17 cellular contexts compared by ENCODE assay signal in the genomic region with DNA sequence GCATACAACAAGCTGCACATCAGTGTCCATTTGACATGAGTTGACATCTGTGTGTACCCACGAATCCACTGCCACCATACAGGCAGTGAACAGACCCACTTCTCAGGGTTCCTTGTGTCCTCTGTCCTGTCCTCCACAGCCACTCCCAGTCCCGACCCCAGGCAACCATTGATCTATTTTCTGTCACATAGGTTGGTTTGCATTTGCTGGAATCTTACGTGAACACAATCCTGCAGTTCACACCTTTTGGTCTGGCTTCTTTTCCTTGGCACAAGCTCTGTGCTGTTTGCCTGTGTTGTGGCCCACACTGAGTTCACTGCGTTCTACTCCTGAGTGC. TPM values are rescaled to one million over a fixed set of nuclear protein-coding genes. Genes with fewer than 3 reads are reported as not detected.
DNase-seq lines count a peak whose midpoint lies in the region; ATAC-seq, FAIRE-seq and TF ChIP-seq lines count a peak whose summit lies in the region.
"Had no signal": no experiment of that assay in that cellular context is flagged by ENCODE, and none has a peak within 500 bp of the region (broad histone marks: within the 10 kb centered on the region; RNA-seq: fewer than 3 reads in every experiment).

No MANE protein-coding gene starts in this region.

- peaks cover 3 to 22% of the 10 kb centered on the region in 2 experiments; a peak in 2 of 5 replicates for H3K4me1 ChIP-seq in K562 (replicated peaks in 1 of 2; ENCODE audit: control insufficient read depth in 2 of 2, insufficient read depth in 2 of 2, low read length in 2 of 2)
- H3K4me1 ChIP-seq in lower lobe of right lung = peaks cover 8% of the 10 kb centered on the region

- TF ChIP-seq RAD21 in K562 (CRISPR knock-in tag; conservative IDR thresholded peaks at IDR 0.05 in 1 of 2, IDR thresholded peaks at IDR 0.05 in 1 of 2) = no peak

- no TSS peak for BruUV-seq in K562 (replicated peaks; lab: Mats Ljungman, UMichigan)

- intact Hi-C loops in left ventricle myocardium superior (cut with micrococcal nuclease) (no loop called here), left cardiac atrium (cut with DNase I) (no loop called here), K562 (cut with micrococcal nuclease) (no loop called here), lower lobe of right lung (cut with DNase I) (no loop called here)

- no peak for TF ChIP-seq EP300 in K562 (IDR thresholded peaks at IDR 0.05; ENCODE audit: low read length)

- TF ChIP-seq POLR2A in K562 (conservative IDR thresholded peaks at IDR 0.05) = no peak

- no peaks in the 10 kb centered on the region for H3K36me3 ChIP-seq in K562 (ENCODE audit: control insufficient read depth, insufficient read depth, low read length)
- H3K36me3 ChIP-seq in lower lobe of right lung = no peaks in the 10 kb centered on the region

- ATAC-seq in left ventricle myocardium superior (no peak), left cardiac atrium (no peak), K562 (no peak), lower lobe of right lung (no peak), HG02870 (IDR thresholded peaks at IDR 0.05; ENCODE audit: unreplicated experiment) (no peak)
- ATAC-seq: GM12878, HepG2 had no signal

- FAIRE-seq in K562 (lab: Jason Lieb, UNC) = no peak
- FAIRE-seq: A204.1, GM12878, HepG2 had no signal

- no peak overlapping the region for H3K4me3 ChIP-seq in K562
- no peak overlapping the region for H3K4me3 ChIP-seq in lower lobe of right lung
- H3K4me3 ChIP-seq: GM12878 had no signal

- H3K9me3 ChIP-seq in K562 (replicated peaks; ENCODE audit: control insufficient read depth, insufficient read depth, low read depth, low read length) (no peaks in the 10 kb centered on the region), lower lobe of right lung (no peaks in the 10 kb centered on the region)

- no peak overlapping the region for H3K4me2 ChIP-seq in K562 (ENCODE audit: insufficient read depth, low read length)

- no peak overlapping the region for H2AFZ ChIP-seq in K562 (ENCODE audit: low read depth, low read length)

- H4K20me1 ChIP-seq in K562 (replicated peaks; ENCODE audit: control insufficient read depth, insufficient read depth, low read length) = peaks cover 16% of the 10 kb centered on the region

- CTCF ChIA-PET in K562 (lab: Yijun Ruan, JAX; ENCODE audit: low intra/inter-chr PET ratio) = no interaction called here

- POLR2A ChIA-PET in K562 (lab: Yijun Ruan, JAX) = interaction anchor here (0.9 kb wide), 1 partner anchor 17 kb away, joined by 5 read pairs; no protein-coding TSS in a partner anchor

- DNase-seq in left ventricle myocardium superior (peak; percentile 13), left cardiac atrium (no peak), K562 (ENCODE audit: extremely low read depth in 1 of 4, low spot score in 3 of 4) (no peak), lower lobe of right lung (peak; percentile 15), NCI-H2029 (lab: John Stamatoyannopoulos, UW) (no peak), DMS 273 treated with DMSO at 0.1 percent for 48 hours (lab: John Stamatoyannopoulos, UW) (no peak)
- DNase-seq: ACHN; AML-193; CD4-positive, alpha-beta memory T cell; DMS79 treated with DMSO at 0.1 percent for 48 hours; GOT3; H9 had no signal

- TF ChIP-seq CTCF in K562 (IDR thresholded peaks at IDR 0.05 in 2 of 3, conservative IDR thresholded peaks at IDR 0.05 in 1 of 3; ENCODE audit: insufficient read depth in 2 of 3, low read depth in 1 of 3, low read length in 3 of 3) = no peak
- TF ChIP-seq CTCF in lower lobe of right lung (IDR thresholded peaks at IDR 0.05) = no peak

- H3K79me2 ChIP-seq in K562 (ENCODE audit: control insufficient read depth, insufficient read depth, low read length) = no peaks in the 10 kb centered on the region

- in situ Hi-C loops in K562 (cut with MboI) = no loop called here

- WGBS in K562 (ENCODE audit: insufficient coverage, low coverage, missing lambda C conversion rate) = 6% methylated on average over 4 of the region's 4 CpGs

- no peak overlapping the region for H3K9ac ChIP-seq in K562 (ENCODE audit: insufficient read depth in 1 of 2, low read depth in 2 of 2, low read length in 2 of 2)

- no peak overlapping the region for H3K27ac ChIP-seq in K562 (ENCODE audit: extremely low read depth, low read depth, low read length)
- no peak overlapping the region for H3K27ac ChIP-seq in lower lobe of right lung
- H3K27ac ChIP-seq: C4-2B had no signal

- H3K9me1 ChIP-seq in K562 (ENCODE audit: control insufficient read depth, insufficient read depth, low read length) = no peaks in the 10 kb centered on the region

- H3K27me3 ChIP-seq in K562 (ENCODE audit: control insufficient read depth in 2 of 2, insufficient read depth in 2 of 2, low read length in 2 of 2) (peaks cover 72 to 86% of the 10 kb centered on the region in 2 experiments), lower lobe of right lung (ENCODE audit: low read depth) (no peaks in the 10 kb centered on the region)

TF ChIP-seq in K562, 482 proteins besides CTCF, POLR2A, EP300 and RAD21:
- TF ChIP-seq HNRNPH1 (optimal IDR thresholded peaks at IDR 0.05; ENCODE audit: low read depth, low read length) = no peak
- 0 out of 2 replicates have a peak, but pooled peaks have one; percentile 72 for TF ChIP-seq EZH2 (IDR thresholded peaks at IDR 0.05; ENCODE audit: borderline replicate concordance, low read depth, low read length)

RNA-seq across cellular contexts. Expression of a gene that starts 13.3 kb away (rescaled TPM):
- 52.4 TPM for total RNA-seq in left ventricle myocardium superior
- 100 to 1,000 TPM in 1 of 2 donors, 10 to 100 TPM in 1; 53.4 to 104 TPM for total RNA-seq in left cardiac atrium
- total RNA-seq in K562 (2011; cell fraction: chromatin; rRNA removed; ENCODE audit: low replicate concordance) = 18.2 and 47.1 TPM in 2 replicates
- 42.8 and 53.0 TPM in 2 replicates for total RNA-seq in K562 (2011; cell fraction: nucleolus; rRNA removed)
- 26.1 and 28.1 TPM in 2 replicates for total RNA-seq in K562 (2011; cell fraction: nucleoplasm; rRNA removed)
- total RNA-seq in K562 (2014; rRNA removed) = 12.0 and 16.1 TPM in 2 replicates
- 0.54 and 1.1 TPM in 2 replicates for total RNA-seq in K562 (2014; rRNA removed; fragmentation: Illumina TruSeq; extraction: Trizol)
- total RNA-seq in K562 (2015; rRNA removed; fragmentation: Illumina TruSeq; extraction: Trizol) = 1.6 and 2.3 TPM in 2 replicates
- 16.1 and 16.4 TPM in 2 replicates for total RNA-seq in K562 (2021)
- polyA plus RNA-seq in K562 (2011; rRNA removed) = 4.9 and 16.8 TPM in 2 replicates
- 23.2 and 39.2 TPM in 2 replicates for polyA plus RNA-seq in K562 (2011; cell fraction: cytosol; rRNA removed)
- 67.4 and 83.8 TPM in 2 replicates for polyA plus RNA-seq in K562 (2011; cell fraction: nucleus; rRNA removed)
- 6.2 and 11.5 TPM in 2 replicates for polyA plus RNA-seq in K562 (2012)
- 2.0 and 5.5 TPM in 2 replicates for polyA plus RNA-seq in K562 (2014; fragmentation: Illumina TruSeq; extraction: Trizol)
- under 1 TPM; 0.14 to 0.25 TPM for polyA plus RNA-seq in K562 (2014; fragmentation: Nextera tagmentation; extraction: Ambion mirVana)
- polyA plus RNA-seq in K562 (2014; rRNA removed) = 7.8 and 11.8 TPM in 2 replicates
- polyA minus RNA-seq in K562 (2011; rRNA and poly(A)+ RNA removed) = 2.9 and 3.3 TPM in 2 replicates
- 11.5 and 49.2 TPM in 2 replicates for polyA minus RNA-seq in K562 (2011; cell fraction: cytosol; rRNA and poly(A)+ RNA removed)
- 11.6 and 22.0 TPM in 2 replicates for polyA minus RNA-seq in K562 (2011; cell fraction: nucleus; rRNA and poly(A)+ RNA removed)
- total RNA-seq in lower lobe of right lung = 45.1 TPM

Comparison
In these comparisons a context has a peak if more than half of its experiments do, and no peak if none do; other contexts are left out.
1. DNase-seq: peak in left ventricle myocardium superior (single experiment) and lower lobe of right lung (single experiment); none in left cardiac atrium (single experiment), K562 (0 of 4), NCI-H2029 (single experiment) and DMS 273 treated with DMSO at 0.1 percent for 48 hours (single experiment).